Comparison of ENCODE assay signal across 19 cellular contexts in genomic region chr1:168170552-168171508, GRCh38. TPM values are rescaled to one million over a fixed set of nuclear protein-coding genes. Genes with fewer than 3 reads are reported as not detected.
A peak's percentile ranks its signal among the peaks of the same experiment; 100 is the strongest.
DNase-seq lines count a peak whose midpoint lies in the region; ATAC-seq and TF ChIP-seq lines count a peak whose summit lies in the region.
"Had no signal": no experiment of that assay in that cellular context is flagged by ENCODE, and none has a peak within 500 bp of the region (broad histone marks: within the 10 kb centered on the region; RNA-seq: fewer than 3 reads in every experiment).

No MANE protein-coding gene starts in this region.

- H3K9me3 ChIP-seq in neuronal stem cell (replicated peaks in 1 of 2; ENCODE audit: control insufficient read depth in 2 of 2, insufficient read depth in 1 of 2, low read depth in 1 of 2, low read length in 2 of 2): peaks cover 0 to 2% of the 10 kb centered on the region in 2 donors
- H3K9me3 ChIP-seq: sigmoid colon had no signal

- H4K8ac ChIP-seq in neuronal stem cell (ENCODE audit: low read depth, low read length): no peak overlapping the region

- H3K4me2 ChIP-seq in neuronal stem cell (ENCODE audit: insufficient read depth, low read length, poor library complexity, severe bottlenecking): no peak overlapping the region

- no CpG with 5 or more reads among the region's 7 CpGs for WGBS in neuronal stem cell (ENCODE audit: extremely low coverage in 2 of 2, insufficient read length in 2 of 2, insufficient replicate concordance in 1 of 2), 2 donors

- no peak for TF ChIP-seq CTCF in GM13976 (IDR thresholded peaks at IDR 0.05; ENCODE audit: borderline replicate concordance, control extremely low read depth, extremely low read depth, insufficient read depth, missing control alignments)
- no peak for TF ChIP-seq CTCF in activated B cell treated with CpG ODN at 0.5 μM for 24 hours (IDR thresholded peaks at IDR 0.05)

- H2BK15ac ChIP-seq in neuronal stem cell (ENCODE audit: low read length): no peak overlapping the region

- H3K79me1 ChIP-seq in neuronal stem cell (ENCODE audit: low read depth, low read length): no peaks in the 10 kb centered on the region

- H3K4me1 ChIP-seq in neuronal stem cell (ENCODE audit: control insufficient read depth in 2 of 2, insufficient read depth in 1 of 2, low read depth in 1 of 2, low read length in 2 of 2): no peaks in the 10 kb centered on the region

- no peak overlapping the region for H3K4me3 ChIP-seq in neuronal stem cell (ENCODE audit: low read length in 2 of 2)
- H3K4me3 ChIP-seq: sigmoid colon had no signal

- no peak overlapping the region for H3K14ac ChIP-seq in neuronal stem cell (ENCODE audit: low read length)

- no peak overlapping the region for H3K4me3 Mint-ChIP-seq in activated B cell treated with CpG ODN at 0.5 μM for 24 hours
- H3K4me3 Mint-ChIP-seq: CD14-positive monocyte had no signal

- H4K91ac ChIP-seq in neuronal stem cell (ENCODE audit: low read depth, low read length, poor library complexity): no peak overlapping the region

- POLR2A ChIA-PET in activated B cell treated with CpG ODN at 0.5 μM for 24 hours (lab: Charles Lee): no interaction called here

- peaks cover 9% of the 10 kb centered on the region for H3K4me1 Mint-ChIP-seq in activated B cell treated with CpG ODN at 0.5 μM for 24 hours
- H3K4me1 Mint-ChIP-seq: CD14-positive monocyte had no signal

- H3K9me3 Mint-ChIP-seq in activated B cell treated with CpG ODN at 0.5 μM for 24 hours: no peaks in the 10 kb centered on the region

- no peak overlapping the region for H2AK5ac ChIP-seq in neuronal stem cell (ENCODE audit: low read depth, low read length)

- peaks cover 13% of the 10 kb centered on the region for H3K27me3 Mint-ChIP-seq in activated B cell treated with CpG ODN at 0.5 μM for 24 hours

- H3K23ac ChIP-seq in neuronal stem cell (ENCODE audit: low read depth, low read length, poor library complexity): no peak overlapping the region

- no peaks in the 10 kb centered on the region for H3K36me3 ChIP-seq in neuronal stem cell (replicated peaks in 1 of 2; ENCODE audit: control insufficient read depth in 2 of 2, insufficient read depth in 2 of 2, low read length in 2 of 2)
- H3K36me3 ChIP-seq: sigmoid colon had no signal

- DNase-seq in GM13976 (ENCODE audit: low spot score): peak; percentile 28
- no peak for DNase-seq in activated B cell treated with CpG ODN at 0.5 μM for 24 hours
- DNase-seq in neuronal stem cell (ENCODE audit: low spot score): no peak
- no peak for DNase-seq in 8988T
- no peak for DNase-seq in medulla oblongata (ENCODE audit: extremely low spot score)
- DNase-seq in Right ventricle myocardium inferior (ENCODE audit: missing footprints): no peak
- DNase-seq: activated CD4-positive, CD25-positive, alpha-beta regulatory T cell; activated effector memory CD4-positive, alpha-beta T cell treated with Interleukin-2 at 50 U/mL for 16 hours; anterior cingulate cortex; DMS79; GOT3; NCI-H1092 treated with DMSO at 0.1 percent for 48 hours; nucleus accumbens; sigmoid colon; stimulated activated CD4-positive, alpha-beta T cell treated with anti-CD3 and anti-CD28 coated beads, Interleukin-4, amount 100 ng/mL, for 24 hours; T-helper 1 cell had no signal

- in situ Hi-C loops in GM13976 (cut with MboI; ENCODE audit: low sequenced_read_pairs, unreplicated experiment): no loop called here

- H2BK12ac ChIP-seq in neuronal stem cell (ENCODE audit: low read length): no peak overlapping the region

- H3K4ac ChIP-seq in neuronal stem cell (ENCODE audit: low read length): no peak overlapping the region

- intact Hi-C loops in activated B cell treated with CpG ODN at 0.5 μM for 24 hours (cut with micrococcal nuclease) (no loop called here), Right ventricle myocardium inferior (cut with DNase I) (no loop called here)

- peak overlapping the region; percentile 24 for H3K27ac Mint-ChIP-seq in activated B cell treated with CpG ODN at 0.5 μM for 24 hours

- CTCF ChIA-PET in activated B cell treated with CpG ODN at 0.5 μM for 24 hours (lab: Charles Lee): no interaction called here

- H3K27ac ChIP-seq in neuronal stem cell (replicated peaks; ENCODE audit: low read length): no peak overlapping the region
- H3K27ac ChIP-seq: sigmoid colon had no signal

- peak overlapping the region; percentile 82 for H2AFZ ChIP-seq in neuronal stem cell (ENCODE audit: low read length)

- no peak overlapping the region for H3K9ac ChIP-seq in neuronal stem cell (ENCODE audit: low read depth, low read length, poor library complexity)

- no peak overlapping the region for H3K18ac ChIP-seq in neuronal stem cell (ENCODE audit: low read length)

- no peak overlapping the region for H2BK120ac ChIP-seq in neuronal stem cell (ENCODE audit: low read depth, low read length)

- H2BK5ac ChIP-seq in neuronal stem cell (ENCODE audit: low read length): no peak overlapping the region

- ATAC-seq in HG03354 (IDR thresholded peaks at IDR 0.05; ENCODE audit: poor library complexity, severe bottlenecking, unreplicated experiment) (peak; percentile 62), activated B cell treated with CpG ODN at 0.5 μM for 24 hours (ENCODE audit: low read depth) (peak; percentile 45), Right ventricle myocardium inferior (no peak)
- ATAC-seq: Panc1 had no signal

- H3K27me3 ChIP-seq in neuronal stem cell (ENCODE audit: control insufficient read depth in 3 of 3, insufficient read depth in 3 of 3, low read depth in 1 of 3, low read length in 3 of 3): no peaks in the 10 kb centered on the region
- H3K27me3 ChIP-seq: sigmoid colon had no signal

- H3K36me3 Mint-ChIP-seq in activated B cell treated with CpG ODN at 0.5 μM for 24 hours (ENCODE audit: low read depth): no peaks in the 10 kb centered on the region
- H3K36me3 Mint-ChIP-seq: CD14-positive monocyte had no signal

RNA-seq across cellular contexts. Expression of gene TIPRL, which starts 7.9 kb away (rescaled TPM):
- total RNA-seq in activated B cell treated with CpG ODN at 0.5 μM for 24 hours (25.5 and 29.8 TPM in 2 replicates), Right ventricle myocardium inferior (28.7 TPM)
- polyA plus RNA-seq in neuronal stem cell (2013, experiment 1 of 2): 28.7 TPM
- 29.4 TPM for polyA plus RNA-seq in neuronal stem cell (2013, experiment 2 of 2)

RNA-seq across cellular contexts. Expression of gene GPR161, which starts 34.1 kb away (rescaled TPM):
- total RNA-seq in activated B cell treated with CpG ODN at 0.5 μM for 24 hours (0.04 and 0.32 TPM in 2 replicates), Right ventricle myocardium inferior (3.0 TPM)
- 19.6 TPM for polyA plus RNA-seq in neuronal stem cell (2013, experiment 1 of 2)
- polyA plus RNA-seq in neuronal stem cell (2013, experiment 2 of 2): 19.7 TPM
- polyA plus RNA-seq: CD14-positive monocyte had no signal

RNA-seq across cellular contexts. Expression of gene SFT2D2, which starts 55.0 kb away (rescaled TPM):
- 62.7 and 63.4 TPM in 2 replicates for total RNA-seq in activated B cell treated with CpG ODN at 0.5 μM for 24 hours
- 7.8 TPM for polyA plus RNA-seq in neuronal stem cell (2013, experiment 1 of 2)
- 9.0 TPM for polyA plus RNA-seq in neuronal stem cell (2013, experiment 2 of 2)
- total RNA-seq in Right ventricle myocardium inferior: 16.9 TPM
